8 cellular contexts compared by ENCODE assay signal in genomic region chr4:41475362-41475901, GRCh38.
A peak's percentile ranks its signal among the peaks of the same experiment; 100 is the strongest.
DNase-seq lines count a peak whose midpoint lies in the region; ATAC-seq and TF ChIP-seq lines count a peak whose summit lies in the region.
"Not testable (repeated sequence)": the region's sequence is repeated elsewhere in the genome, so short reads cannot be mapped to it uniquely, and the experiment has no call there.

No MANE protein-coding gene starts in this region.

- peak; percentile 19 for ATAC-seq in Right ventricle myocardium superior (ENCODE audit: poor library complexity)

- peaks cover 37% of the 10 kb centered on the region for H3K4me1 ChIP-seq in SJCRH30

- not testable (repeated sequence) for H3K9me3 ChIP-seq in SJCRH30 (replicated peaks)

- not testable (repeated sequence) for TF ChIP-seq CTCF in C4-2B (conservative IDR thresholded peaks at IDR 0.05); cardiac fibroblast (IDR thresholded peaks at IDR 0.05; ENCODE audit: low read depth, low read length)

- intact Hi-C loops in Right ventricle myocardium superior (cut with DNase I) = not testable (repeated sequence)

- not testable (repeated sequence) for H3K27me3 ChIP-seq in SJCRH30

- H3K36me3 ChIP-seq in SJCRH30 = not testable (repeated sequence)

- H3K4me3 ChIP-seq in SJCRH30; cardiac fibroblast (replicated peaks in 1 of 2; ENCODE audit: low read depth in 2 of 2, low read length in 2 of 2): not testable (repeated sequence)

- DNase-seq in HCEC 1CT = peak; percentile 3
- DNase-seq in NCI-H2029 (lab: John Stamatoyannopoulos, UW) = peak; percentile 6
- DNase-seq in NCI-H748 (lab: John Stamatoyannopoulos, UW; ENCODE audit: unreplicated experiment) = peak; percentile 19
- peak; percentile 12 to 37 for DNase-seq in SJCRH30
- peak; percentile 8 to 14 for DNase-seq in cardiac fibroblast (ENCODE audit: low read depth in 2 of 2)
- not testable (repeated sequence) for DNase-seq in Right ventricle myocardium superior
- peak; percentile 80 for DNase-seq in renal cortical epithelial cell (ENCODE audit: low read depth)

- peak overlapping the region; percentile 76 for H3K27ac ChIP-seq in C4-2B
- H3K27ac ChIP-seq in SJCRH30 = not testable (repeated sequence)
